Comparison of ENCODE assay signal across 18 cellular contexts in genomic region chr10:29600067-29600466, GRCh38. TPM values are rescaled to one million over a fixed set of nuclear protein-coding genes. Genes with fewer than 3 reads are reported as not detected.
DNase-seq lines count a peak whose midpoint lies in the region; ATAC-seq and TF ChIP-seq lines count a peak whose summit lies in the region.
"Had no signal": no experiment of that assay in that cellular context is flagged by ENCODE, and none has a peak within 500 bp of the region (broad histone marks: within the 10 kb centered on the region; RNA-seq: fewer than 3 reads in every experiment).

No MANE protein-coding gene starts in this region.

- DNase-seq in activated CD4-positive, CD25-positive, alpha-beta regulatory T cell treated with anti-CD3 and anti-CD28 coated beads, Interleukin-2, amount 50 U/mL, for 72 hours, result no peak
- DNase-seq in RWPE1 (ENCODE audit: low spot score) (no peak), foreskin keratinocyte (peak; percentile 85 to 93), COLO829 (ENCODE audit: low spot score) (no peak), T-helper 2 cell (no peak), NCI-H226 (no peak)
- DNase-seq in stimulated activated naive CD8-positive, alpha-beta T cell treated with anti-CD3 and anti-CD28 coated beads, Interleukin-15, Interleukin-2, amounts not matched to agents 100 U/mL and 50 U/mL, for 24 hours, result no peak
- DNase-seq: 8988T; activated naive CD4-positive, alpha-beta T cell treated with anti-CD3 and anti-CD28 coated beads, Interleukin-2, amount 50 U/mL, for 16 hours; CD4-positive, alpha-beta T cell; endodermal cell; KG1; NCI-H1417; NCI-H446; nucleus accumbens; stimulated activated naive CD4-positive, alpha-beta T cell; WERI-Rb-1 had no signal

- H3K27ac ChIP-seq in RWPE1, result peak overlapping the region; percentile 33
- peak overlapping the region; percentile 48 for H3K27ac ChIP-seq in foreskin keratinocyte
- H3K27ac ChIP-seq: WERI-Rb-1 had no signal

- TF ChIP-seq CTCF in RWPE1 (conservative IDR thresholded peaks at IDR 0.05; ENCODE audit: low read depth), result no peak
- TF ChIP-seq CTCF in foreskin keratinocyte (conservative IDR thresholded peaks at IDR 0.05), result no peak

- POLR2A ChIA-PET in RWPE1 (lab: Yijun Ruan, JAX; ENCODE audit: low non-redundant PET), result no interaction called here

- H3K4me1 ChIP-seq in foreskin keratinocyte, result peaks cover 20% of the 10 kb centered on the region

- peak; percentile 38 to 59 for ATAC-seq in activated CD4-positive, CD25-positive, alpha-beta regulatory T cell treated with anti-CD3 and anti-CD28 coated beads, Interleukin-2, amount 50 U/mL, for 24 hours
- peak; percentile 92 for ATAC-seq in foreskin keratinocyte
- ATAC-seq in stimulated activated naive CD8-positive, alpha-beta T cell treated with anti-CD3 and anti-CD28 coated beads, Interleukin-15, Interleukin-2, amounts not matched to agents 100 U/mL and 50 U/mL, for 24 hours, result peak; percentile 75

- H3K27me3 ChIP-seq in foreskin keratinocyte, result no peaks in the 10 kb centered on the region

- CTCF ChIA-PET in RWPE1 (lab: Yijun Ruan, JAX), result interaction anchor here (0.6 to 1.0 kb wide), 2 partner anchors 42 to 112 kb away, joined by 3 to 4 read pairs; no protein-coding TSS in a partner anchor

RNA-seq across cellular contexts. Expression of gene SVIL, which starts 34.7 kb away (rescaled TPM):
- total RNA-seq in foreskin keratinocyte, result 26.9 and 27.1 TPM in 2 replicates
- polyA plus RNA-seq in foreskin keratinocyte, result 4.8 and 4.9 TPM in 2 replicates

Comparison
In these comparisons a context has a peak if more than half of its experiments do, and no peak if none do; other contexts are left out.
1. DNase-seq: peak in foreskin keratinocyte (2 of 2); none in activated CD4-positive, CD25-positive, alpha-beta regulatory T cell treated with anti-CD3 and anti-CD28 coated beads, Interleukin-2, amount 50 U/mL, for 72 hours (single experiment), RWPE1 (single experiment), stimulated activated naive CD8-positive, alpha-beta T cell treated with anti-CD3 and anti-CD28 coated beads, Interleukin-15, Interleukin-2, amounts not matched to agents 100 U/mL and 50 U/mL, for 24 hours (single experiment), COLO829 (single experiment), T-helper 2 cell (0 of 5) and NCI-H226 (single experiment).
2. Peak in every context shown above with its lines, with median percentiles within 50 percentile points of each other: ATAC-seq.